In the genomic region with DNA sequence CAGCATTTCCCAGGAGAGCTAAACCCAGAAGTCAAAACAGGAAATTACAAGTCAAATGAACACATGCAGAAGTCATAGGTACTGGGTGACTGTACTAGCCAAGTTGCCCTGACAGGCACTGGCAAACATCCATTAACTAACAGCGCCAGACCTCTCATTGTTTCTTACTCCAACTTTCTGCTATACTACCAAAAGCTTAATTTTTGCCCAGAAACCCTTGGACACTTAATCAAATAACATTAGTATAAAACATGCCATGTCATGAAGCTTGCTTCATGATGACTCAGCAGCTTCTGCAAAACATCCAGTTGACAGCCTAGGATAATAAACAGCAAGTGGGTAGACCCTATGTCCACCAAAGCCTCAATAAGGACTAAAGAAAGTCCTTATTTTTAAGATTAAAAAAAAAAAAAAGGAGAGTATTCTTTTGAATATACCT, we compare ENCODE assay signal across 7 cellular contexts. TPM values are rescaled to one million over a fixed set of nuclear protein-coding genes. Genes with fewer than 3 reads are reported as not detected.
DNase-seq lines count a peak whose midpoint lies in the region; ATAC-seq and TF ChIP-seq lines count a peak whose summit lies in the region.

No MANE protein-coding gene starts in this region.

- TF ChIP-seq CTCF in GM12865 (IDR thresholded peaks at IDR 0.05; ENCODE audit: insufficient read depth, low read depth, low read length, missing control alignments) (no peak), brain microvascular endothelial cell (IDR thresholded peaks at IDR 0.05; ENCODE audit: low read depth, low read length, missing control alignments) (no peak)

- in situ Hi-C loops in brain microvascular endothelial cell (cut with HindIII; ENCODE audit: low pct_ligation_motif_present, low sequenced_read_pairs) = no loop called here

- POLR2A ChIA-PET in naive thymus-derived CD8-positive, alpha-beta T cell (lab: Charles Lee) = interaction anchor here (1.3 to 3.5 kb wide), 3 partner anchors 12 to 114 kb away, joined by 3 to 21 read pairs (median 5); a partner anchor contains a TSS

- H3K27ac ChIP-seq in brain microvascular endothelial cell (peak overlapping the region; percentile 72), caudate nucleus (ENCODE audit: low read depth, low read length) (no peak overlapping the region)

- peak; percentile 62 for DNase-seq in GM12865 (ENCODE audit: low read depth)
- peak; percentile 56 for DNase-seq in NCI-H446 treated with DMSO at 0.1 percent for 48 hours (lab: John Stamatoyannopoulos, UW)
- peak; percentile 42 for DNase-seq in brain microvascular endothelial cell
- DNase-seq in naive thymus-derived CD8-positive, alpha-beta T cell = peak in 3 of 10 donors; percentile 14 to 21 (median 19)
- no peak for DNase-seq in NCI-H526 treated with DMSO at 0.1 percent for 48 hours (lab: John Stamatoyannopoulos, UW)
- DNase-seq in retina = no peak
- no peak for DNase-seq in caudate nucleus (lab: John Stamatoyannopoulos, UW)

- H3K27me3 Mint-ChIP-seq in naive thymus-derived CD8-positive, alpha-beta T cell = no peaks in the 10 kb centered on the region

- peaks cover 0 to 2% (median under 1%) of the 10 kb centered on the region in 3 donors for H3K36me3 Mint-ChIP-seq in naive thymus-derived CD8-positive, alpha-beta T cell

- no peak for ATAC-seq in naive thymus-derived CD8-positive, alpha-beta T cell

- no peaks in the 10 kb centered on the region for H3K27me3 ChIP-seq in brain microvascular endothelial cell (replicated peaks)

- peaks cover 12 to 79% (median 49%) of the 10 kb centered on the region in 4 donors for H3K4me1 Mint-ChIP-seq in naive thymus-derived CD8-positive, alpha-beta T cell

- H3K27ac Mint-ChIP-seq in naive thymus-derived CD8-positive, alpha-beta T cell = peak overlapping the region in 7 of 10 donors; percentile 24 to 95 (median 47)

- H3K4me3 ChIP-seq in GM12865 (ENCODE audit: low read depth, low read length) (peak overlapping the region; percentile 64), brain microvascular endothelial cell (ENCODE audit: low read depth, low read length) (no peak overlapping the region)

- no peaks in the 10 kb centered on the region for H3K9me3 Mint-ChIP-seq in naive thymus-derived CD8-positive, alpha-beta T cell

- no peaks in the 10 kb centered on the region for H3K36me3 ChIP-seq in brain microvascular endothelial cell (replicated peaks)

- H3K4me3 Mint-ChIP-seq in naive thymus-derived CD8-positive, alpha-beta T cell = peak overlapping the region in 9 of 10 donors; percentile 15 to 83 (median 77)

RNA-seq across cellular contexts. Expression of a gene that starts 3.5 kb away (rescaled TPM):
- total RNA-seq in naive thymus-derived CD8-positive, alpha-beta T cell = 10 to 100 TPM; 59.3 to 62.0 TPM
- 1 to 10 TPM; 2.9 to 3.5 (median 3.3) TPM for polyA plus RNA-seq in naive thymus-derived CD8-positive, alpha-beta T cell

Comparison
In these comparisons a context has a peak if more than half of its experiments do, and no peak if none do; other contexts are left out.
1. DNase-seq: peak in GM12865 (single experiment), NCI-H446 treated with DMSO at 0.1 percent for 48 hours (single experiment) and brain microvascular endothelial cell (single experiment); none in NCI-H526 treated with DMSO at 0.1 percent for 48 hours (single experiment), retina (single experiment) and caudate nucleus (0 of 61).